In the genomic region with DNA sequence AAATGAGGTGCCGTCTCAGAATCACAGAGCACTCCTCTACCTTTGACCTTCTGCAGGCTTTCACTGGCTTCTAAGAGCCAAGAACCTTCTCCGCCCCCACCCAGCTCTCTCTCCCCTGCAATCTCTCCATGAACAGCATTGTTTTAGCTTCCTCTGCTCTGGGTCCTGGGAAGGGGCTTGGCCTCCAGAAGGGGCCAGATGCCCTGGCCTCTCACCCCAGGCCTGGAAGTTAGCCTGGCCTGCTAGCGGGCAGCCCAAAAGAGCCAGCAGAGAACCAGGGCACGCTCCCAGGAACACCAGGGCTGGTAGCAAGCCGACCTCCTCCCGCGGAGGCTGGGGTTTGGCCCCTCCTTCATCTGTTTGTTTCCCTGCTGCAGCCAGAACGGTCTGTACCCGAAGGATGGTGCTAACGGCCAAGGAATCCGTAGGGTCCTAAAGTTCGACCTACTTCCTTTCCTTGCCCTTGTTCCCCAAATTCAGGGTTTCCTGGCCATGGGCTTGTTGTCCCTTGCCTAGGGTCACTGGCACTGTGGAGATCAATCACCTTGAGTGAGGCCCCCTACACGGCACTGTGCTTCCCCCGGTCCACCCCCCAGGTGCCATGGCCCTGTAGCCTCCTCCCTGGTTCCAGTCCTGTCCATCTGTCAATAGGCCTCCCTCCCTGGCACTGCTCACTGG, we compare ENCODE assay signal across 1 cellular context.
TF ChIP-seq lines count a peak whose summit lies in the region.

No MANE protein-coding gene starts in this region.

TF ChIP-seq in K562, 482 proteins besides CTCF, POLR2A, EP300 and RAD21 (continued from another document and continues in another):
- TF ChIP-seq, protein P1, sequence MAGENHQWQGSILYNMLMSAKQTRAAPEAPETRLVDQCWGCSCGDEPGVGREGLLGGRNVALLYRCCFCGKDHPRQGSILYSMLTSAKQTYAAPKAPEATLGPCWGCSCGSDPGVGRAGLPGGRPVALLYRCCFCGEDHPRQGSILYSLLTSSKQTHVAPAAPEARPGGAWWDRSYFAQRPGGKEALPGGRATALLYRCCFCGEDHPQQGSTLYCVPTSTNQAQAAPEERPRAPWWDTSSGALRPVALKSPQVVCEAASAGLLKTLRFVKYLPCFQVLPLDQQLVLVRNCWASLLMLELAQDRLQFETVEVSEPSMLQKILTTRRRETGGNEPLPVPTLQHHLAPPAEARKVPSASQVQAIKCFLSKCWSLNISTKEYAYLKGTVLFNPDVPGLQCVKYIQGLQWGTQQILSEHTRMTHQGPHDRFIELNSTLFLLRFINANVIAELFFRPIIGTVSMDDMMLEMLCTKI (IDR thresholded peaks at IDR 0.05; ENCODE audit: partially characterized antibody): no peak
- no peak for TF ChIP-seq ZNF408 (CRISPR knock-in tag; IDR thresholded peaks at IDR 0.05; ENCODE audit: low read depth)
- TF ChIP-seq, protein P2, sequence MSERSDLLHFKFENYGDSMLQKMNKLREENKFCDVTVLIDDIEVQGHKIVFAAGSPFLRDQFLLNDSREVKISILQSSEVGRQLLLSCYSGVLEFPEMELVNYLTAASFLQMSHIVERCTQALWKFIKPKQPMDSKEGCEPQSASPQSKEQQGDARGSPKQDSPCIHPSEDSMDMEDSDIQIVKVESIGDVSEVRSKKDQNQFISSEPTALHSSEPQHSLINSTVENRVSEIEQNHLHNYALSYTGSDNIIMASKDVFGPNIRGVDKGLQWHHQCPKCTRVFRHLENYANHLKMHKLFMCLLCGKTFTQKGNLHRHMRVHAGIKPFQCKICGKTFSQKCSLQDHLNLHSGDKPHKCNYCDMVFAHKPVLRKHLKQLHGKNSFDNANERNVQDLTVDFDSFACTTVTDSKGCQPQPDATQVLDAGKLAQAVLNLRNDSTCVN (CRISPR knock-in tag; IDR thresholded peaks at IDR 0.05): no peak
- TF ChIP-seq RBBP5 (IDR thresholded peaks at IDR 0.05; ENCODE audit: borderline replicate concordance, insufficient read depth, low read length, poor library complexity, severe bottlenecking): peak; percentile 52
- no peak for TF ChIP-seq TSC22D4 (tag; IDR thresholded peaks at IDR 0.05)
- TF ChIP-seq NR2C2 (CRISPR knock-in tag; IDR thresholded peaks at IDR 0.05): peak; percentile 72
- peak; percentile 76 for TF ChIP-seq NR2C2 (tag; IDR thresholded peaks at IDR 0.05)
- no peak for TF ChIP-seq LCOR (CRISPR knock-in tag; IDR thresholded peaks at IDR 0.05)
- TF ChIP-seq ZNF79 (CRISPR knock-in tag; IDR thresholded peaks at IDR 0.05; ENCODE audit: low read depth): no peak
- TF ChIP-seq, protein P3, sequence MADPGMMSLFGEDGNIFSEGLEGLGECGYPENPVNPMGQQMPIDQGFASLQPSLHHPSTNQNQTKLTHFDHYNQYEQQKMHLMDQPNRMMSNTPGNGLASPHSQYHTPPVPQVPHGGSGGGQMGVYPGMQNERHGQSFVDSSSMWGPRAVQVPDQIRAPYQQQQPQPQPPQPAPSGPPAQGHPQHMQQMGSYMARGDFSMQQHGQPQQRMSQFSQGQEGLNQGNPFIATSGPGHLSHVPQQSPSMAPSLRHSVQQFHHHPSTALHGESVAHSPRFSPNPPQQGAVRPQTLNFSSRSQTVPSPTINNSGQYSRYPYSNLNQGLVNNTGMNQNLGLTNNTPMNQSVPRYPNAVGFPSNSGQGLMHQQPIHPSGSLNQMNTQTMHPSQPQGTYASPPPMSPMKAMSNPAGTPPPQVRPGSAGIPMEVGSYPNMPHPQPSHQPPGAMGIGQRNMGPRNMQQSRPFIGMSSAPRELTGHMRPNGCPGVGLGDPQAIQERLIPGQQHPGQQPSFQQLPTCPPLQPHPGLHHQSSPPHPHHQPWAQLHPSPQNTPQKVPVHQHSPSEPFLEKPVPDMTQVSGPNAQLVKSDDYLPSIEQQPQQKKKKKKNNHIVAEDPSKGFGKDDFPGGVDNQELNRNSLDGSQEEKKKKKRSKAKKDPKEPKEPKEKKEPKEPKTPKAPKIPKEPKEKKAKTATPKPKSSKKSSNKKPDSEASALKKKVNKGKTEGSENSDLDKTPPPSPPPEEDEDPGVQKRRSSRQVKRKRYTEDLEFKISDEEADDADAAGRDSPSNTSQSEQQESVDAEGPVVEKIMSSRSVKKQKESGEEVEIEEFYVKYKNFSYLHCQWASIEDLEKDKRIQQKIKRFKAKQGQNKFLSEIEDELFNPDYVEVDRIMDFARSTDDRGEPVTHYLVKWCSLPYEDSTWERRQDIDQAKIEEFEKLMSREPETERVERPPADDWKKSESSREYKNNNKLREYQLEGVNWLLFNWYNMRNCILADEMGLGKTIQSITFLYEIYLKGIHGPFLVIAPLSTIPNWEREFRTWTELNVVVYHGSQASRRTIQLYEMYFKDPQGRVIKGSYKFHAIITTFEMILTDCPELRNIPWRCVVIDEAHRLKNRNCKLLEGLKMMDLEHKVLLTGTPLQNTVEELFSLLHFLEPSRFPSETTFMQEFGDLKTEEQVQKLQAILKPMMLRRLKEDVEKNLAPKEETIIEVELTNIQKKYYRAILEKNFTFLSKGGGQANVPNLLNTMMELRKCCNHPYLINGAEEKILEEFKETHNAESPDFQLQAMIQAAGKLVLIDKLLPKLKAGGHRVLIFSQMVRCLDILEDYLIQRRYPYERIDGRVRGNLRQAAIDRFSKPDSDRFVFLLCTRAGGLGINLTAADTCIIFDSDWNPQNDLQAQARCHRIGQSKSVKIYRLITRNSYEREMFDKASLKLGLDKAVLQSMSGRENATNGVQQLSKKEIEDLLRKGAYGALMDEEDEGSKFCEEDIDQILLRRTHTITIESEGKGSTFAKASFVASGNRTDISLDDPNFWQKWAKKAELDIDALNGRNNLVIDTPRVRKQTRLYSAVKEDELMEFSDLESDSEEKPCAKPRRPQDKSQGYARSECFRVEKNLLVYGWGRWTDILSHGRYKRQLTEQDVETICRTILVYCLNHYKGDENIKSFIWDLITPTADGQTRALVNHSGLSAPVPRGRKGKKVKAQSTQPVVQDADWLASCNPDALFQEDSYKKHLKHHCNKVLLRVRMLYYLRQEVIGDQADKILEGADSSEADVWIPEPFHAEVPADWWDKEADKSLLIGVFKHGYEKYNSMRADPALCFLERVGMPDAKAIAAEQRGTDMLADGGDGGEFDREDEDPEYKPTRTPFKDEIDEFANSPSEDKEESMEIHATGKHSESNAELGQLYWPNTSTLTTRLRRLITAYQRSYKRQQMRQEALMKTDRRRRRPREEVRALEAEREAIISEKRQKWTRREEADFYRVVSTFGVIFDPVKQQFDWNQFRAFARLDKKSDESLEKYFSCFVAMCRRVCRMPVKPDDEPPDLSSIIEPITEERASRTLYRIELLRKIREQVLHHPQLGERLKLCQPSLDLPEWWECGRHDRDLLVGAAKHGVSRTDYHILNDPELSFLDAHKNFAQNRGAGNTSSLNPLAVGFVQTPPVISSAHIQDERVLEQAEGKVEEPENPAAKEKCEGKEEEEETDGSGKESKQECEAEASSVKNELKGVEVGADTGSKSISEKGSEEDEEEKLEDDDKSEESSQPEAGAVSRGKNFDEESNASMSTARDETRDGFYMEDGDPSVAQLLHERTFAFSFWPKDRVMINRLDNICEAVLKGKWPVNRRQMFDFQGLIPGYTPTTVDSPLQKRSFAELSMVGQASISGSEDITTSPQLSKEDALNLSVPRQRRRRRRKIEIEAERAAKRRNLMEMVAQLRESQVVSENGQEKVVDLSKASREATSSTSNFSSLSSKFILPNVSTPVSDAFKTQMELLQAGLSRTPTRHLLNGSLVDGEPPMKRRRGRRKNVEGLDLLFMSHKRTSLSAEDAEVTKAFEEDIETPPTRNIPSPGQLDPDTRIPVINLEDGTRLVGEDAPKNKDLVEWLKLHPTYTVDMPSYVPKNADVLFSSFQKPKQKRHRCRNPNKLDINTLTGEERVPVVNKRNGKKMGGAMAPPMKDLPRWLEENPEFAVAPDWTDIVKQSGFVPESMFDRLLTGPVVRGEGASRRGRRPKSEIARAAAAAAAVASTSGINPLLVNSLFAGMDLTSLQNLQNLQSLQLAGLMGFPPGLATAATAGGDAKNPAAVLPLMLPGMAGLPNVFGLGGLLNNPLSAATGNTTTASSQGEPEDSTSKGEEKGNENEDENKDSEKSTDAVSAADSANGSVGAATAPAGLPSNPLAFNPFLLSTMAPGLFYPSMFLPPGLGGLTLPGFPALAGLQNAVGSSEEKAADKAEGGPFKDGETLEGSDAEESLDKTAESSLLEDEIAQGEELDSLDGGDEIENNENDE (IDR thresholded peaks at IDR 0.05; ENCODE audit: low read depth, low read length): no peak
- TF ChIP-seq ZNF583 (CRISPR knock-in tag; IDR thresholded peaks at IDR 0.05): 0 out of 2 replicates have a peak, but pooled peaks have one; percentile 62
- TF ChIP-seq ARID1B (IDR thresholded peaks at IDR 0.05): peak; percentile 68
- TF ChIP-seq, protein P4, sequence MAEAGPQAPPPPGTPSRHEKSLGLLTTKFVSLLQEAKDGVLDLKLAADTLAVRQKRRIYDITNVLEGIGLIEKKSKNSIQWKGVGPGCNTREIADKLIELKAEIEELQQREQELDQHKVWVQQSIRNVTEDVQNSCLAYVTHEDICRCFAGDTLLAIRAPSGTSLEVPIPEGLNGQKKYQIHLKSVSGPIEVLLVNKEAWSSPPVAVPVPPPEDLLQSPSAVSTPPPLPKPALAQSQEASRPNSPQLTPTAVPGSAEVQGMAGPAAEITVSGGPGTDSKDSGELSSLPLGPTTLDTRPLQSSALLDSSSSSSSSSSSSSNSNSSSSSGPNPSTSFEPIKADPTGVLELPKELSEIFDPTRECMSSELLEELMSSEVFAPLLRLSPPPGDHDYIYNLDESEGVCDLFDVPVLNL (CRISPR knock-in tag; IDR thresholded peaks at IDR 0.05; ENCODE audit: low read depth): no peak
- TF ChIP-seq HIVEP1 (CRISPR knock-in tag; IDR thresholded peaks at IDR 0.05): 0 out of 2 replicates have a peak, but pooled peaks have one; percentile 3
- TF ChIP-seq, protein P5, sequence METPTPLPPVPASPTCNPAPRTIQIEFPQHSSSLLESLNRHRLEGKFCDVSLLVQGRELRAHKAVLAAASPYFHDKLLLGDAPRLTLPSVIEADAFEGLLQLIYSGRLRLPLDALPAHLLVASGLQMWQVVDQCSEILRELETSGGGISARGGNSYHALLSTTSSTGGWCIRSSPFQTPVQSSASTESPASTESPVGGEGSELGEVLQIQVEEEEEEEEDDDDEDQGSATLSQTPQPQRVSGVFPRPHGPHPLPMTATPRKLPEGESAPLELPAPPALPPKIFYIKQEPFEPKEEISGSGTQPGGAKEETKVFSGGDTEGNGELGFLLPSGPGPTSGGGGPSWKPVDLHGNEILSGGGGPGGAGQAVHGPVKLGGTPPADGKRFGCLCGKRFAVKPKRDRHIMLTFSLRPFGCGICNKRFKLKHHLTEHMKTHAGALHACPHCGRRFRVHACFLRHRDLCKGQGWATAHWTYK (CRISPR knock-in tag; IDR thresholded peaks at IDR 0.05): peak; percentile 88
- TF ChIP-seq ELF2 (CRISPR knock-in tag; IDR thresholded peaks at IDR 0.05): peak; percentile 69
- no peak for TF ChIP-seq STAG1 (CRISPR knock-in tag; IDR thresholded peaks at IDR 0.05; ENCODE audit: borderline replicate concordance)
- peak in 1 of 2 experiments; percentile 34; a peak in 1 of 4 replicates for TF ChIP-seq TBL1XR1 (IDR thresholded peaks at IDR 0.05; ENCODE audit: low read length in 2 of 2)
- TF ChIP-seq PCBP2 (IDR thresholded peaks at IDR 0.05; ENCODE audit: low read depth, low read length, poor library complexity, severe bottlenecking): no peak
- TF ChIP-seq, protein P6, sequence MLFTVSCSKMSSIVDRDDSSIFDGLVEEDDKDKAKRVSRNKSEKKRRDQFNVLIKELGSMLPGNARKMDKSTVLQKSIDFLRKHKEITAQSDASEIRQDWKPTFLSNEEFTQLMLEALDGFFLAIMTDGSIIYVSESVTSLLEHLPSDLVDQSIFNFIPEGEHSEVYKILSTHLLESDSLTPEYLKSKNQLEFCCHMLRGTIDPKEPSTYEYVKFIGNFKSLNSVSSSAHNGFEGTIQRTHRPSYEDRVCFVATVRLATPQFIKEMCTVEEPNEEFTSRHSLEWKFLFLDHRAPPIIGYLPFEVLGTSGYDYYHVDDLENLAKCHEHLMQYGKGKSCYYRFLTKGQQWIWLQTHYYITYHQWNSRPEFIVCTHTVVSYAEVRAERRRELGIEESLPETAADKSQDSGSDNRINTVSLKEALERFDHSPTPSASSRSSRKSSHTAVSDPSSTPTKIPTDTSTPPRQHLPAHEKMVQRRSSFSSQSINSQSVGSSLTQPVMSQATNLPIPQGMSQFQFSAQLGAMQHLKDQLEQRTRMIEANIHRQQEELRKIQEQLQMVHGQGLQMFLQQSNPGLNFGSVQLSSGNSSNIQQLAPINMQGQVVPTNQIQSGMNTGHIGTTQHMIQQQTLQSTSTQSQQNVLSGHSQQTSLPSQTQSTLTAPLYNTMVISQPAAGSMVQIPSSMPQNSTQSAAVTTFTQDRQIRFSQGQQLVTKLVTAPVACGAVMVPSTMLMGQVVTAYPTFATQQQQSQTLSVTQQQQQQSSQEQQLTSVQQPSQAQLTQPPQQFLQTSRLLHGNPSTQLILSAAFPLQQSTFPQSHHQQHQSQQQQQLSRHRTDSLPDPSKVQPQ (CRISPR knock-in tag; IDR thresholded peaks at IDR 0.05; ENCODE audit: borderline replicate concordance): no peak
- TF ChIP-seq RAD51 (IDR thresholded peaks at IDR 0.05; ENCODE audit: borderline replicate concordance, low read depth): no peak; the same call in 1 of the 2 replicates
